In genomic region chr11:8707541-8708270, GRCh38 we compare ENCODE assay signal across 10 cellular contexts. TPM values are rescaled to one million over a fixed set of nuclear protein-coding genes. Genes with fewer than 3 reads are reported as not detected.
A peak's percentile ranks its signal among the peaks of the same experiment; 100 is the strongest.
DNase-seq lines count a peak whose midpoint lies in the region; ATAC-seq and TF ChIP-seq lines count a peak whose summit lies in the region.
"Had no signal": no experiment of that assay in that cellular context is flagged by ENCODE, and none has a peak within 500 bp of the region (broad histone marks: within the 10 kb centered on the region; RNA-seq: fewer than 3 reads in every experiment).

No MANE protein-coding gene starts in this region.

- CTCF ChIA-PET in Panc1 (lab: Charles Lee), result interaction anchor here (0.6 kb wide), 1 partner anchor 698 kb away, joined by 8 read pairs; no protein-coding TSS in a partner anchor

- no peaks in the 10 kb centered on the region for H3K9me3 ChIP-seq in Panc1 (ENCODE audit: control insufficient read depth, insufficient read depth, low read depth, low read length)

- TF ChIP-seq POLR2A in GM18505 (IDR thresholded peaks at IDR 0.05; ENCODE audit: borderline replicate concordance, extremely low read depth, insufficient read depth, insufficient read length), result no peak

- no peak overlapping the region for H3K4me3 ChIP-seq in Panc1 (ENCODE audit: low read depth in 2 of 2, low read length in 2 of 2)

- POLR2A ChIA-PET in Panc1 (lab: Charles Lee), result no interaction called here

- no peak for TF ChIP-seq CTCF in Panc1 (IDR thresholded peaks at IDR 0.05)

- H3K4me1 ChIP-seq in Panc1 (ENCODE audit: control insufficient read depth, insufficient read depth, low read length), result no peaks in the 10 kb centered on the region

- H3K27me3 ChIP-seq in Panc1 (ENCODE audit: control insufficient read depth, insufficient read depth, low read length), result no peaks in the 10 kb centered on the region

- in situ Hi-C loops in Panc1 (cut with HindIII; ENCODE audit: low pct_unique_long_range_greater_than_20kb, low sequenced_read_pairs), result no loop called here

- ATAC-seq in Panc1, result peak; percentile 12; the same call in 1 of the 2 replicates
- peak; percentile 73 for ATAC-seq in Right ventricle myocardium superior (ENCODE audit: poor library complexity)
- no peak for ATAC-seq in GM18505 (IDR thresholded peaks at IDR 0.05; ENCODE audit: unreplicated experiment)

- no peak overlapping the region for H3K27ac ChIP-seq in Panc1 (ENCODE audit: low read length)

- no TSS peak for BruUV-seq in Panc1 (replicated peaks; lab: Mats Ljungman, UMichigan)

- DNase-seq in Ammon's horn (ENCODE audit: low spot score), result peak; percentile 24
- no peak for DNase-seq in Panc1 (ENCODE audit: low read depth, low spot score)
- peak; percentile 87 for DNase-seq in Right ventricle myocardium superior
- peak in 8 of 10 donors; percentile 50 to 96 (median 74) for DNase-seq in posterior cingulate gyrus
- no peak for DNase-seq in NOMO-1 treated with DMSO at 0.1 percent for 48 hours (lab: John Stamatoyannopoulos, UW; ENCODE audit: unreplicated experiment)
- DNase-seq in activated naive CD4-positive, alpha-beta T cell treated with anti-CD3 and anti-CD28 coated beads, Interleukin-2, amount 50 U/mL, for 16 hours, result no peak
- no peak for DNase-seq in AML-193 (lab: John Stamatoyannopoulos, UW)
- DNase-seq: activated T-cell treated with anti-CD3 and anti-CD28 coated beads for 4 hours; central memory CD4-positive, alpha-beta T cell had no signal

- intact Hi-C loops in Panc1 (cut with micrococcal nuclease; ENCODE audit: unreplicated experiment) (no loop called here), Right ventricle myocardium superior (cut with DNase I) (loop anchor here (5.0 kb wide), 1 partner anchor 100 kb away; no protein-coding TSS in a partner anchor), posterior cingulate gyrus (cut with DNase I) (no loop called here)

- H3K36me3 ChIP-seq in Panc1 (ENCODE audit: control insufficient read depth, insufficient read depth, low read length), result no peaks in the 10 kb centered on the region

RNA-seq across cellular contexts. Expression of gene RPL27A, which starts 25.1 kb away (rescaled TPM):
- 1,115 TPM for total RNA-seq in Panc1 (2021; ENCODE audit: unreplicated experiment)
- 3,180 TPM for polyA plus RNA-seq in Panc1 (2012; ENCODE audit: insufficient read length)
- total RNA-seq in Right ventricle myocardium superior, result 549 TPM

RNA-seq across cellular contexts. Expression of gene TRIM66, which starts 25.2 kb away (rescaled TPM):
- total RNA-seq in Panc1 (2021; ENCODE audit: unreplicated experiment) (30.4 TPM), Right ventricle myocardium superior (2.4 TPM)
- polyA plus RNA-seq in Panc1 (2012; ENCODE audit: insufficient read length), result 17.9 TPM

Comparison
In these comparisons a context has a peak if more than half of its experiments do, and no peak if none do; other contexts are left out.
1. DNase-seq: peak in Ammon's horn (single experiment), Right ventricle myocardium superior (single experiment) and posterior cingulate gyrus (8 of 10); none in Panc1 (single experiment), NOMO-1 treated with DMSO at 0.1 percent for 48 hours (single experiment), activated naive CD4-positive, alpha-beta T cell treated with anti-CD3 and anti-CD28 coated beads, Interleukin-2, amount 50 U/mL, for 16 hours (single experiment) and AML-193 (0 of 2).